Comparison of ENCODE assay signal across 10 cellular contexts in genomic region chr11:102925988-102926387, GRCh38. TPM values are rescaled to one million over a fixed set of nuclear protein-coding genes. Genes with fewer than 3 reads are reported as not detected.
"Had no signal": no experiment of that assay in that cellular context is flagged by ENCODE, and none has a peak within 500 bp of the region (broad histone marks: within the 10 kb centered on the region; RNA-seq: fewer than 3 reads in every experiment).

No MANE protein-coding gene starts in this region.

- H3K4me3 Mint-ChIP-seq: HFFc6 had no signal

- H3K9me3 Mint-ChIP-seq: HFFc6 had no signal

- H3K4me1 ChIP-seq: HAP-1 had no signal

- H3K27ac ChIP-seq: GM23248 had no signal

- H3K36me3 ChIP-seq: HAP-1 had no signal

- DNase-seq: GM23248, GOT3, H7, HFFc6, IMR-90 had no signal

- H3K4me3 ChIP-seq: GM23248, HAP-1, K562 had no signal

- FAIRE-seq: HTR-8/SVneo, K562 had no signal

- H3K9me3 ChIP-seq: HAP-1 had no signal

- ATAC-seq: HCT116, K562 had no signal

RNA-seq across cellular contexts. Expression of gene MMP13, which starts 29.5 kb away (rescaled TPM):
- total RNA-seq: GM23248, H7, HFFc6, HT-29, IMR-90, K562 had no signal
- polyA plus RNA-seq: GM23248, IMR-90, K562 had no signal

RNA-seq across cellular contexts. Expression of gene MMP12, which starts 51.2 kb away (rescaled TPM):
- total RNA-seq: H7, HT-29, IMR-90, K562 had no signal
- polyA plus RNA-seq: IMR-90, K562 had no signal
